In genomic region chr11:84634309-84634708, GRCh38 we compare ENCODE assay signal across 24 cellular contexts.
"Had no signal": no experiment of that assay in that cellular context is flagged by ENCODE, and none has a peak within 500 bp of the region (broad histone marks: within the 10 kb centered on the region; RNA-seq: fewer than 3 reads in every experiment).

No MANE protein-coding gene starts in this region.

- H3K4me3 ChIP-seq: esophagus squamous epithelium, lung, spleen, stomach, thoracic aorta, transverse colon had no signal

- H3K27ac ChIP-seq: esophagus squamous epithelium, foreskin keratinocyte, neutrophil, spleen, stomach, thoracic aorta, transverse colon had no signal

- H3K4me1 ChIP-seq: esophagus squamous epithelium, foreskin keratinocyte had no signal

- ATAC-seq: effector memory CD8-positive, alpha-beta T cell; foreskin keratinocyte; left cardiac atrium; left ventricle myocardium superior; naive thymus-derived CD4-positive, alpha-beta T cell; sciatic nerve; stimulated activated memory B cell treated with anti-CD40 and anti-IgM and Interleukin-4, amounts not matched to agents 10 μg/mL and 1 μg/mL and 100 μg/mL, for 72 hours had no signal

- H3K27me3 ChIP-seq: esophagus squamous epithelium, foreskin keratinocyte, neutrophil, spleen, stomach, transverse colon had no signal

- H3K9me3 ChIP-seq: esophagus squamous epithelium, neutrophil, spleen, stomach, thoracic aorta, transverse colon had no signal

- H3K36me3 ChIP-seq: esophagus squamous epithelium, neutrophil, spleen, stomach, thoracic aorta, transverse colon had no signal

- DNase-seq: effector memory CD8-positive, alpha-beta T cell; esophagus squamous epithelium; foreskin keratinocyte; immature natural killer cell; kidney; left cardiac atrium; left ventricle myocardium superior; mesenchymal stem cell; midbrain; naive thymus-derived CD4-positive, alpha-beta T cell; nephron progenitor cell; posterior cingulate gyrus; spleen; stimulated activated CD4-positive, alpha-beta T cell treated with anti-CD3 and anti-CD28 coated beads, Interleukin-15, amount 100 ng/mL, for 24 hours; stimulated activated CD4-positive, alpha-beta T cell treated with anti-CD3 and anti-CD28 coated beads, Interleukin-1b, Interleukin-23, amount 100 ng/mL, for 48 hours; stimulated activated CD4-positive, alpha-beta T cell treated with anti-CD3 and anti-CD28 coated beads, Interleukin-4, amount 100 ng/mL, for 24 hours; stomach; substantia nigra; transverse colon had no signal
